ENCODE assay signal across 23 cellular contexts in genomic region chr14:81868172-81868571, GRCh38.
DNase-seq lines count a peak whose midpoint lies in the region; ATAC-seq and TF ChIP-seq lines count a peak whose summit lies in the region.
"Had no signal": no experiment of that assay in that cellular context is flagged by ENCODE, and none has a peak within 500 bp of the region (broad histone marks: within the 10 kb centered on the region; RNA-seq: fewer than 3 reads in every experiment).

No MANE protein-coding gene starts in this region.

- DNase-seq in NCI-H748 (lab: John Stamatoyannopoulos, UW; ENCODE audit: unreplicated experiment) (peak; percentile 24), NCI-H748 treated with DMSO at 0.1 percent for 48 hours (lab: John Stamatoyannopoulos, UW) (no peak), HT-29 (ENCODE audit: low spot score) (peak; percentile 2), endodermal cell (peak; percentile 64), progenitor cell of endocrine pancreas (ENCODE audit: low spot score, unreplicated experiment) (no peak), H4 (ENCODE audit: low spot score) (no peak), foreskin melanocyte (no peak)
- DNase-seq: activated CD4-positive, CD25-positive, alpha-beta regulatory T cell; activated naive CD4-positive, alpha-beta T cell treated with anti-CD3 and anti-CD28 coated beads for 36 hours; brain microvascular endothelial cell; dorsolateral prefrontal cortex; NCI-H1105 treated with DMSO at 0.1 percent for 48 hours; NCI-H1930; NK-92 treated with Interleukin-12 subunit alpha and Interleukin-12 subunit beta, amount 100 ng/mL, for 24 hours; PC-9; stimulated activated CD4-positive, alpha-beta T cell treated with anti-CD3 and anti-CD28 coated beads, Interleukin-2, amount 100 ng/mL, for 24 hours; stomach; thyroid gland had no signal

- WGBS in endodermal cell (ENCODE audit: insufficient coverage in 1 of 2, insufficient read length in 1 of 2), 2 experiments: 94 to 100% methylated on average over 1 to 5 of the region's 5 CpGs

- H3K9ac ChIP-seq in endodermal cell (ENCODE audit: extremely low read depth, low read length, poor library complexity, severe bottlenecking): no peak overlapping the region
- H3K9ac ChIP-seq: parathyroid adenoma had no signal

- H3K9me3 Mint-ChIP-seq in endodermal cell: peaks cover 3% of the 10 kb centered on the region
- no peaks in the 10 kb centered on the region for H3K9me3 Mint-ChIP-seq in progenitor cell of endocrine pancreas (ENCODE audit: low read depth)

- no peaks in the 10 kb centered on the region for H3K36me3 Mint-ChIP-seq in endodermal cell (ENCODE audit: low read depth)
- H3K36me3 Mint-ChIP-seq in progenitor cell of endocrine pancreas (ENCODE audit: insufficient read depth): no peaks in the 10 kb centered on the region
- H3K36me3 Mint-ChIP-seq: IgD-negative memory B cell had no signal

- H3K27ac ChIP-seq in endodermal cell (ENCODE audit: low read depth, low read length): no peak overlapping the region
- H3K27ac ChIP-seq: brain microvascular endothelial cell, dorsolateral prefrontal cortex, parathyroid adenoma, PC-9, right atrium auricular region, stomach, thyroid gland had no signal

- TF ChIP-seq CTCF in endodermal cell (conservative IDR thresholded peaks at IDR 0.05) (peak; percentile 63), progenitor cell of endocrine pancreas (IDR thresholded peaks at IDR 0.05; ENCODE audit: unreplicated experiment) (peak; percentile 18)

- H3K4me3 ChIP-seq in endodermal cell (ENCODE audit: low read length): no peak overlapping the region
- H3K4me3 ChIP-seq: dorsolateral prefrontal cortex, PC-9, right atrium auricular region, stomach, thyroid gland had no signal

- no peaks in the 10 kb centered on the region for H3K27me3 ChIP-seq in endodermal cell (ENCODE audit: control insufficient read depth, insufficient read depth, low read length, poor library complexity, severe bottlenecking)
- H3K27me3 ChIP-seq: brain microvascular endothelial cell, dorsolateral prefrontal cortex, right atrium auricular region, stomach, thyroid gland had no signal

- no peaks in the 10 kb centered on the region for H3K36me3 ChIP-seq in endodermal cell (ENCODE audit: control insufficient read depth, insufficient read depth, low read length)
- H3K36me3 ChIP-seq: brain microvascular endothelial cell, right atrium auricular region, stomach, thyroid gland had no signal

- no peaks in the 10 kb centered on the region for H3K9me3 ChIP-seq in endodermal cell (ENCODE audit: control insufficient read depth, low read length)
- H3K9me3 ChIP-seq: right atrium auricular region, stomach, thyroid gland had no signal

- ATAC-seq in GM19023 (IDR thresholded peaks at IDR 0.05; ENCODE audit: unreplicated experiment): no peak

- no peaks in the 10 kb centered on the region for H3K4me1 ChIP-seq in endodermal cell (ENCODE audit: control insufficient read depth, insufficient read depth, low read length)
- H3K4me1 ChIP-seq: parathyroid adenoma, right atrium auricular region, stomach, thyroid gland had no signal

- no peaks in the 10 kb centered on the region for H3K4me1 Mint-ChIP-seq in endodermal cell
- no peaks in the 10 kb centered on the region for H3K4me1 Mint-ChIP-seq in progenitor cell of endocrine pancreas (ENCODE audit: low read depth)
- H3K4me1 Mint-ChIP-seq: B cell, IgD-negative memory B cell had no signal

- H3K4me3 Mint-ChIP-seq in endodermal cell (no peak overlapping the region), progenitor cell of endocrine pancreas (ENCODE audit: low read depth) (no peak overlapping the region)
- H3K4me3 Mint-ChIP-seq: activated naive CD4-positive, alpha-beta T cell treated with anti-CD3 and anti-CD28 coated beads for 36 hours; B cell had no signal

- H3K27me3 Mint-ChIP-seq in endodermal cell (ENCODE audit: insufficient read depth) (no peaks in the 10 kb centered on the region), progenitor cell of endocrine pancreas (no peaks in the 10 kb centered on the region)
- H3K27me3 Mint-ChIP-seq: B cell, IgD-negative memory B cell had no signal

- H3K27ac Mint-ChIP-seq in endodermal cell (no peak overlapping the region), progenitor cell of endocrine pancreas (no peak overlapping the region)
- H3K27ac Mint-ChIP-seq: activated naive CD4-positive, alpha-beta T cell treated with anti-CD3 and anti-CD28 coated beads for 36 hours; B cell; IgD-negative memory B cell had no signal

Comparison
In these comparisons a context has a peak if more than half of its experiments do, and no peak if none do; other contexts are left out.
1. DNase-seq: peak in NCI-H748 (single experiment), HT-29 (single experiment) and endodermal cell (single experiment); none in NCI-H748 treated with DMSO at 0.1 percent for 48 hours (single experiment), progenitor cell of endocrine pancreas (single experiment), H4 (single experiment) and foreskin melanocyte (single experiment).